In genomic region chr7:151348970-151349369, GRCh38 we compare ENCODE assay signal across 12 cellular contexts. TPM values are rescaled to one million over a fixed set of nuclear protein-coding genes. Genes with fewer than 3 reads are reported as not detected.
A peak's percentile ranks its signal among the peaks of the same experiment; 100 is the strongest.
DNase-seq lines count a peak whose midpoint lies in the region; ATAC-seq, FAIRE-seq and TF ChIP-seq lines count a peak whose summit lies in the region.
"Had no signal": no experiment of that assay in that cellular context is flagged by ENCODE, and none has a peak within 500 bp of the region (broad histone marks: within the 10 kb centered on the region; RNA-seq: fewer than 3 reads in every experiment).

No MANE protein-coding gene starts in this region.

- peaks cover 42% of the 10 kb centered on the region for H3K36me3 ChIP-seq in CD8-positive, alpha-beta memory T cell (ENCODE audit: insufficient read depth, low read length)
- H3K36me3 ChIP-seq in Karpas-422 (ENCODE audit: insufficient read depth, low read length) (peaks cover 34% of the 10 kb centered on the region; the same call in 1 of the 2 replicates), K562 (ENCODE audit: control insufficient read depth, insufficient read depth, low read length) (peaks cover 77% of the 10 kb centered on the region), pancreas (peaks cover 0 to 39% (median 10%) of the 10 kb centered on the region in 3 donors)

- peak overlapping the region; percentile 96 to 99 (median 98) for H3K27ac Mint-ChIP-seq in CD8-positive, alpha-beta memory T cell

- H3K4me1 ChIP-seq in CD8-positive, alpha-beta memory T cell (ENCODE audit: insufficient read depth, low read length) = peaks cover 39% of the 10 kb centered on the region
- H3K4me1 ChIP-seq in Karpas-422 (ENCODE audit: low read length) (peaks cover 50% of the 10 kb centered on the region), K562 (replicated peaks in 1 of 2; ENCODE audit: control insufficient read depth in 2 of 2, insufficient read depth in 2 of 2, low read length in 2 of 2) (peaks cover 4 to 11% of the 10 kb centered on the region in 2 experiments; a peak in 4 of 5 replicates), pancreas (peaks cover 4 to 25% (median 6%) of the 10 kb centered on the region in 3 donors)

- no peaks in the 10 kb centered on the region for H3K9me3 ChIP-seq in CD8-positive, alpha-beta memory T cell (ENCODE audit: low read length)
- H3K9me3 ChIP-seq in Karpas-422 (ENCODE audit: low read length) (no peaks in the 10 kb centered on the region), K562 (replicated peaks; ENCODE audit: control insufficient read depth, insufficient read depth, low read depth, low read length) (no peaks in the 10 kb centered on the region), pancreas (no peaks in the 10 kb centered on the region)

- DNase-seq in CD8-positive, alpha-beta memory T cell = no peak
- DNase-seq in Karpas-422 (peak; percentile 56), K562 (ENCODE audit: extremely low read depth in 1 of 4, low spot score in 3 of 4) (no peak), pancreas (no peak), NCI-H748 (lab: John Stamatoyannopoulos, UW; ENCODE audit: unreplicated experiment) (no peak), frontal cortex (ENCODE audit: low spot score in 2 of 2) (no peak)
- no peak for DNase-seq in stimulated activated CD4-positive, alpha-beta T cell treated with anti-CD3 and anti-CD28 coated beads, Interleukin-4, amount 100 ng/mL, for 1 hour
- DNase-seq: kidney, NCI-H2171 treated with DMSO at 0.1 percent for 48 hours, nucleus accumbens had no signal

- peaks cover 3 to 72% (median 4%) of the 10 kb centered on the region in 3 donors for H3K36me3 Mint-ChIP-seq in CD8-positive, alpha-beta memory T cell

- peaks cover 0 to 2% of the 10 kb centered on the region in 2 donors for H3K27me3 Mint-ChIP-seq in CD8-positive, alpha-beta memory T cell

- in situ Hi-C loops in K562 (cut with MboI) = no loop called here

- H3K27me3 ChIP-seq in CD8-positive, alpha-beta memory T cell (ENCODE audit: insufficient read depth, low read length, poor library complexity, severe bottlenecking) = no peaks in the 10 kb centered on the region
- H3K27me3 ChIP-seq in Karpas-422 (ENCODE audit: low read length) (no peaks in the 10 kb centered on the region), K562 (ENCODE audit: control insufficient read depth in 2 of 2, insufficient read depth in 2 of 2, low read length in 2 of 2) (no peaks in the 10 kb centered on the region), pancreas (no peaks in the 10 kb centered on the region)

- TF ChIP-seq CTCF in K562 (IDR thresholded peaks at IDR 0.05 in 2 of 3, conservative IDR thresholded peaks at IDR 0.05 in 1 of 3; ENCODE audit: insufficient read depth in 2 of 3, low read depth in 1 of 3, low read length in 3 of 3) = no peak
- TF ChIP-seq CTCF in pancreas (IDR thresholded peaks at IDR 0.05) = no peak

- TF ChIP-seq EP300 in K562 (IDR thresholded peaks at IDR 0.05; ENCODE audit: low read length) = no peak

- POLR2A ChIA-PET in CD8-positive, alpha-beta memory T cell (lab: Charles Lee) = no interaction called here
- POLR2A ChIA-PET in K562 (lab: Yijun Ruan, JAX) = interaction anchor here (1.0 kb wide), 1 partner anchor 14 kb away, joined by 3 read pairs; no protein-coding TSS in a partner anchor

- peak overlapping the region; percentile 92 for H3K27ac ChIP-seq in CD8-positive, alpha-beta memory T cell (ENCODE audit: low read depth, low read length)
- H3K27ac ChIP-seq in Karpas-422 (ENCODE audit: low read length) = peak overlapping the region; percentile 96
- H3K27ac ChIP-seq in K562 (ENCODE audit: extremely low read depth, low read depth, low read length) = peak overlapping the region; percentile 69
- H3K27ac ChIP-seq in pancreas = peak overlapping the region in 3 of 4 donors; percentile 68 to 95 (median 80)

- no peak for TF ChIP-seq POLR2A in K562 (conservative IDR thresholded peaks at IDR 0.05)

- no TSS peak for BruUV-seq in K562 (replicated peaks; lab: Mats Ljungman, UMichigan)

- no peaks in the 10 kb centered on the region for H3K9me2 ChIP-seq in Karpas-422 (replicated peaks; ENCODE audit: insufficient read depth, low read length)

- no peaks in the 10 kb centered on the region for H3K9me3 Mint-ChIP-seq in CD8-positive, alpha-beta memory T cell

- peak overlapping the region; percentile 64 for H3K4me3 ChIP-seq in CD8-positive, alpha-beta memory T cell (ENCODE audit: low read length)
- H3K4me3 ChIP-seq in Karpas-422 (ENCODE audit: low read length) = peak overlapping the region; percentile 69
- no peak overlapping the region for H3K4me3 ChIP-seq in K562
- peak overlapping the region in 2 of 4 donors; percentile 39 to 43 for H3K4me3 ChIP-seq in pancreas

- no peaks in the 10 kb centered on the region for H4K20me1 ChIP-seq in Karpas-422 (ENCODE audit: insufficient read depth, low read depth, low read length)
- H4K20me1 ChIP-seq in K562 (replicated peaks; ENCODE audit: control insufficient read depth, insufficient read depth, low read length) = 0 out of 2 replicates have a peak, but pooled peaks cover 4% of the 10 kb centered on the region

- no peak overlapping the region for H2AFZ ChIP-seq in Karpas-422 (ENCODE audit: low read length)
- H2AFZ ChIP-seq in K562 (ENCODE audit: low read depth, low read length) = peak overlapping the region; percentile 89; the same call in 1 of the 2 replicates

- H3K4me2 ChIP-seq in Karpas-422 (ENCODE audit: low read depth, low read length, poor library complexity, severe bottlenecking) (peak overlapping the region; percentile 99), K562 (ENCODE audit: insufficient read depth, low read length) (peak overlapping the region; percentile 87; the same call in 1 of the 2 replicates)

- intact Hi-C loops in K562 (cut with micrococcal nuclease) (no loop called here), pancreas (cut with DNase I) (no loop called here)

- WGBS in K562 (ENCODE audit: insufficient coverage, low coverage, missing lambda C conversion rate) = 90% methylated on average over 4 of the region's 4 CpGs
- WGBS in pancreas, 2 donors = 78 to 81% methylated on average over 4 of the region's 4 CpGs

- no peak for FAIRE-seq in K562 (lab: Jason Lieb, UNC)
- no peak for FAIRE-seq in pancreas (lab: Jason Lieb, UNC)
- FAIRE-seq in frontal cortex (lab: Jason Lieb, UNC) = no peak
- FAIRE-seq: kidney had no signal

- CTCF ChIA-PET in CD8-positive, alpha-beta memory T cell (lab: Charles Lee) = interaction anchor here (1.2 to 9.2 kb wide), 4 partner anchors 9 to 61 kb away, joined by 4 to 118 read pairs (median 6); partner anchors contain the start of gene WDR86
- CTCF ChIA-PET in K562 (lab: Yijun Ruan, JAX; ENCODE audit: low intra/inter-chr PET ratio) = interaction anchor here (3.6 kb wide), 1 partner anchor 33 kb away, joined by 73 read pairs; no protein-coding TSS in a partner anchor

- H3K79me2 ChIP-seq in Karpas-422 (ENCODE audit: low read length) = peaks cover 24% of the 10 kb centered on the region
- no peaks in the 10 kb centered on the region for H3K79me2 ChIP-seq in K562 (ENCODE audit: control insufficient read depth, insufficient read depth, low read length)

- H3K4me3 Mint-ChIP-seq in CD8-positive, alpha-beta memory T cell = peak overlapping the region in 5 of 7 donors; percentile 10 to 94 (median 83)

- H3K4me1 Mint-ChIP-seq in CD8-positive, alpha-beta memory T cell = peaks cover 37 to 66% (median 48%) of the 10 kb centered on the region in 3 donors

- no peaks in the 10 kb centered on the region for H3K9me1 ChIP-seq in K562 (ENCODE audit: control insufficient read depth, insufficient read depth, low read length)

- no peak for TF ChIP-seq RAD21 in K562 (CRISPR knock-in tag; conservative IDR thresholded peaks at IDR 0.05 in 1 of 2, IDR thresholded peaks at IDR 0.05 in 1 of 2)

- H3K9ac ChIP-seq in Karpas-422 (ENCODE audit: low read length) (peak overlapping the region; percentile 69), K562 (ENCODE audit: insufficient read depth in 1 of 2, low read depth in 2 of 2, low read length in 2 of 2) (peak overlapping the region in 1 of 2 experiments; percentile 61; a peak in 2 of 4 replicates)

- no peak for ATAC-seq in K562
- ATAC-seq in pancreas = no peak
- ATAC-seq in HG02970 (IDR thresholded peaks at IDR 0.05; ENCODE audit: low FRiP score, unreplicated experiment) = no peak
- ATAC-seq: HCT116 had no signal

TF ChIP-seq in K562, 482 proteins besides CTCF, POLR2A, EP300 and RAD21 (continues in another document):
- TF ChIP-seq NFIC (IDR thresholded peaks at IDR 0.05) (no peak), ZNF384 (IDR thresholded peaks at IDR 0.05; ENCODE audit: low read depth, low read length) (no peak), SP1 (CRISPR knock-in tag; IDR thresholded peaks at IDR 0.05) (0 out of 2 replicates have a peak, but pooled peaks have one; percentile 30), MAFG (tag; conservative IDR thresholded peaks at IDR 0.05) (0 out of 2 replicates have a peak, but pooled peaks have one; percentile 4), ZNF830 (CRISPR knock-in tag; IDR thresholded peaks at IDR 0.05) (no peak), CBX2 (IDR thresholded peaks at IDR 0.05; ENCODE audit: insufficient read depth, low read length, poor library complexity, severe bottlenecking) (no peak), RBM15 (IDR thresholded peaks at IDR 0.05; ENCODE audit: insufficient read depth, low read length) (no peak)

RNA-seq across cellular contexts. Expression of gene NUB1, which starts 7.4 kb away (rescaled TPM):
- total RNA-seq in CD8-positive, alpha-beta memory T cell = 10 to 100 TPM; 39.1 to 46.1 TPM
- 82.6 TPM for polyA plus RNA-seq in CD8-positive, alpha-beta memory T cell
- total RNA-seq in Karpas-422 (2014; rRNA removed; shearing (Covaris generic); ENCODE audit: low replicate concordance) = 40.0 and 53.0 TPM in 2 replicates
- total RNA-seq in K562 (2011; cell fraction: chromatin; rRNA removed; ENCODE audit: low replicate concordance) = 62.3 and 136 TPM in 2 replicates
- 36.0 and 40.3 TPM in 2 replicates for total RNA-seq in K562 (2011; cell fraction: nucleolus; rRNA removed)
- total RNA-seq in K562 (2011; cell fraction: nucleoplasm; rRNA removed) = 73.5 and 98.2 TPM in 2 replicates
- total RNA-seq in K562 (2014; rRNA removed) (67.8 and 89.7 TPM in 2 replicates), K562 (2014; rRNA removed; fragmentation: Illumina TruSeq; extraction: Trizol) (75.8 and 103 TPM in 2 replicates), K562 (2015; rRNA removed; fragmentation: Illumina TruSeq; extraction: Trizol) (101 and 114 TPM in 2 replicates), K562 (2021) (55.3 and 58.0 TPM in 2 replicates), pancreas (10 to 100 TPM; 23.1 to 30.6 (median 24.0) TPM), frontal cortex (61.1 TPM)
- polyA plus RNA-seq in K562 (2011; rRNA removed) (57.8 and 85.2 TPM in 2 replicates), K562 (2014; fragmentation: Illumina TruSeq; extraction: Trizol) (86.5 and 159 TPM in 2 replicates), K562 (2014; fragmentation: Nextera tagmentation; extraction: Ambion mirVana) (10 to 100 TPM; 43.2 to 63.4 TPM), K562 (2014; rRNA removed) (81.6 and 99.3 TPM in 2 replicates), pancreas (10 to 100 TPM; 19.5 to 23.6 TPM)
- 52.6 and 53.7 TPM in 2 replicates for polyA plus RNA-seq in K562 (2011; cell fraction: cytosol; rRNA removed)
- 57.7 and 63.4 TPM in 2 replicates for polyA plus RNA-seq in K562 (2011; cell fraction: nucleus; rRNA removed)
- 81.3 and 105 TPM in 2 replicates for polyA plus RNA-seq in K562 (2012)
- 47.7 and 54.1 TPM in 2 replicates for polyA minus RNA-seq in K562 (2011; rRNA and poly(A)+ RNA removed)
- polyA minus RNA-seq in K562 (2011; cell fraction: cytosol; rRNA and poly(A)+ RNA removed) = 25.1 and 34.5 TPM in 2 replicates
- polyA minus RNA-seq in K562 (2011; cell fraction: nucleus; rRNA and poly(A)+ RNA removed) = 26.9 and 36.3 TPM in 2 replicates
